In the genomic region with DNA sequence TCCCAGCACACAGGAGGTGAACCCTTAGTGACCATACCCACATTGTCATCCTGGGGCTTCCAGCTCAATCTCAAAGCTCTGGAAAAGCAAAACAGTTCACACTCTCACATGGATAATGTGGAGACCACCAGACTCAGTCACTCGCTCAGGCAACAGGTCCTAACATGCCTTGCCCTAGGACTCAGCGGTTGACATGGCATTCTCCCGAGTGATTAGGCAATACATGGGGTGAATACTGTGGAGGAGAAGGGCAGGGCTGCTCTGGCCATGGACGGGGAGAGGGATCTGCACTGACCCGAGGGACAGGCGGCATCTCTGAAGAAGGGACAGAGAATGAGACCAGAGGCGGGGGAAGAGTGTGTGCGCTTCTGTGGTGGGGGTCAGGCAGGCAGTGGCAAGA, we compare ENCODE assay signal across 1 cellular context.
TF ChIP-seq lines count a peak whose summit lies in the region.

No MANE protein-coding gene starts in this region.

TF ChIP-seq in HepG2, 621 proteins besides CTCF, POLR2A, EP300 and RAD21:
- no peak for TF ChIP-seq RARA (CRISPR knock-in tag; IDR thresholded peaks at IDR 0.05)
- TF ChIP-seq, protein P1, sequence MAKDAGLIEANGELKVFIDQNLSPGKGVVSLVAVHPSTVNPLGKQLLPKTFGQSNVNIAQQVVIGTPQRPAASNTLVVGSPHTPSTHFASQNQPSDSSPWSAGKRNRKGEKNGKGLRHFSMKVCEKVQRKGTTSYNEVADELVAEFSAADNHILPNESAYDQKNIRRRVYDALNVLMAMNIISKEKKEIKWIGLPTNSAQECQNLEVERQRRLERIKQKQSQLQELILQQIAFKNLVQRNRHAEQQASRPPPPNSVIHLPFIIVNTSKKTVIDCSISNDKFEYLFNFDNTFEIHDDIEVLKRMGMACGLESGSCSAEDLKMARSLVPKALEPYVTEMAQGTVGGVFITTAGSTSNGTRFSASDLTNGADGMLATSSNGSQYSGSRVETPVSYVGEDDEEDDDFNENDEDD (CRISPR knock-in tag; IDR thresholded peaks at IDR 0.05; ENCODE audit: borderline replicate concordance) = no peak
- TF ChIP-seq CEBPB (IDR thresholded peaks at IDR 0.05; ENCODE audit: borderline replicate concordance, low read depth, low read length) = peak; percentile 74
- TF ChIP-seq GATAD2A (CRISPR knock-in tag; IDR thresholded peaks at IDR 0.05) = 0 out of 2 replicates have a peak, but pooled peaks have one; percentile 11
- TF ChIP-seq NRL (CRISPR knock-in tag; IDR thresholded peaks at IDR 0.05; ENCODE audit: borderline replicate concordance) = 0 out of 2 replicates have a peak, but pooled peaks have one; percentile 40
- peak; percentile 90 for TF ChIP-seq RBM22 (optimal IDR thresholded peaks at IDR 0.05; ENCODE audit: low read length)
- no peak for TF ChIP-seq SIN3B (IDR thresholded peaks at IDR 0.05; ENCODE audit: low read length)
- no peak for TF ChIP-seq PAWR (CRISPR knock-in tag; IDR thresholded peaks at IDR 0.05; ENCODE audit: borderline replicate concordance)
- no peak for TF ChIP-seq ZNF343 (CRISPR knock-in tag; IDR thresholded peaks at IDR 0.05)
- TF ChIP-seq SIN3A (IDR thresholded peaks at IDR 0.05; ENCODE audit: borderline replicate concordance, low read depth, low read length) = no peak
- TF ChIP-seq, protein P2, sequence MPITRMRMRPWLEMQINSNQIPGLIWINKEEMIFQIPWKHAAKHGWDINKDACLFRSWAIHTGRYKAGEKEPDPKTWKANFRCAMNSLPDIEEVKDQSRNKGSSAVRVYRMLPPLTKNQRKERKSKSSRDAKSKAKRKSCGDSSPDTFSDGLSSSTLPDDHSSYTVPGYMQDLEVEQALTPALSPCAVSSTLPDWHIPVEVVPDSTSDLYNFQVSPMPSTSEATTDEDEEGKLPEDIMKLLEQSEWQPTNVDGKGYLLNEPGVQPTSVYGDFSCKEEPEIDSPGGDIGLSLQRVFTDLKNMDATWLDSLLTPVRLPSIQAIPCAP (CRISPR knock-in tag; IDR thresholded peaks at IDR 0.05; ENCODE audit: low read depth) = no peak
- TF ChIP-seq FOSL2 (CRISPR knock-in tag; IDR thresholded peaks at IDR 0.05) = 0 out of 2 replicates have a peak, but pooled peaks have one; percentile 12
- no peak for TF ChIP-seq DNMT3B (CRISPR knock-in tag; conservative IDR thresholded peaks at IDR 0.05)
- TF ChIP-seq, protein P3, sequence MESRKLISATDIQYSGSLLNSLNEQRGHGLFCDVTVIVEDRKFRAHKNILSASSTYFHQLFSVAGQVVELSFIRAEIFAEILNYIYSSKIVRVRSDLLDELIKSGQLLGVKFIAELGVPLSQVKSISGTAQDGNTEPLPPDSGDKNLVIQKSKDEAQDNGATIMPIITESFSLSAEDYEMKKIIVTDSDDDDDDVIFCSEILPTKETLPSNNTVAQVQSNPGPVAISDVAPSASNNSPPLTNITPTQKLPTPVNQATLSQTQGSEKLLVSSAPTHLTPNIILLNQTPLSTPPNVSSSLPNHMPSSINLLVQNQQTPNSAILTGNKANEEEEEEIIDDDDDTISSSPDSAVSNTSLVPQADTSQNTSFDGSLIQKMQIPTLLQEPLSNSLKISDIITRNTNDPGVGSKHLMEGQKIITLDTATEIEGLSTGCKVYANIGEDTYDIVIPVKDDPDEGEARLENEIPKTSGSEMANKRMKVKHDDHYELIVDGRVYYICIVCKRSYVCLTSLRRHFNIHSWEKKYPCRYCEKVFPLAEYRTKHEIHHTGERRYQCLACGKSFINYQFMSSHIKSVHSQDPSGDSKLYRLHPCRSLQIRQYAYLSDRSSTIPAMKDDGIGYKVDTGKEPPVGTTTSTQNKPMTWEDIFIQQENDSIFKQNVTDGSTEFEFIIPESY (CRISPR knock-in tag; IDR thresholded peaks at IDR 0.05) = peak; percentile 60
- TF ChIP-seq, protein P4, sequence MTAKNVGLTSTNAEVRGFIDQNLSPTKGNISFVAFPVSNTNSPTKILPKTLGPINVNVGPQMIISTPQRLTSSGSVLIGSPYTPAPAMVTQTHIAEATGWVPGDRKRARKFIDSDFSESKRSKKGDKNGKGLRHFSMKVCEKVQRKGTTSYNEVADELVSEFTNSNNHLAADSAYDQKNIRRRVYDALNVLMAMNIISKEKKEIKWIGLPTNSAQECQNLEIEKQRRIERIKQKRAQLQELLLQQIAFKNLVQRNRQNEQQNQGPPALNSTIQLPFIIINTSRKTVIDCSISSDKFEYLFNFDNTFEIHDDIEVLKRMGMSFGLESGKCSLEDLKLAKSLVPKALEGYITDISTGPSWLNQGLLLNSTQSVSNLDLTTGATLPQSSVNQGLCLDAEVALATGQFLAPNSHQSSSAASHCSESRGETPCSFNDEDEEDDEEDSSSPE (CRISPR knock-in tag; IDR thresholded peaks at IDR 0.05) = no peak
- no peak for TF ChIP-seq ZNF879 (CRISPR knock-in tag; IDR thresholded peaks at IDR 0.05)
- TF ChIP-seq ZNF557 (CRISPR knock-in tag; IDR thresholded peaks at IDR 0.05) = no peak
- TF ChIP-seq ZNF850 (CRISPR knock-in tag; conservative IDR thresholded peaks at IDR 0.05) = no peak
- no peak for TF ChIP-seq CCAR2 (optimal IDR thresholded peaks at IDR 0.05; ENCODE audit: low read depth, low read length)
- TF ChIP-seq, protein P5, sequence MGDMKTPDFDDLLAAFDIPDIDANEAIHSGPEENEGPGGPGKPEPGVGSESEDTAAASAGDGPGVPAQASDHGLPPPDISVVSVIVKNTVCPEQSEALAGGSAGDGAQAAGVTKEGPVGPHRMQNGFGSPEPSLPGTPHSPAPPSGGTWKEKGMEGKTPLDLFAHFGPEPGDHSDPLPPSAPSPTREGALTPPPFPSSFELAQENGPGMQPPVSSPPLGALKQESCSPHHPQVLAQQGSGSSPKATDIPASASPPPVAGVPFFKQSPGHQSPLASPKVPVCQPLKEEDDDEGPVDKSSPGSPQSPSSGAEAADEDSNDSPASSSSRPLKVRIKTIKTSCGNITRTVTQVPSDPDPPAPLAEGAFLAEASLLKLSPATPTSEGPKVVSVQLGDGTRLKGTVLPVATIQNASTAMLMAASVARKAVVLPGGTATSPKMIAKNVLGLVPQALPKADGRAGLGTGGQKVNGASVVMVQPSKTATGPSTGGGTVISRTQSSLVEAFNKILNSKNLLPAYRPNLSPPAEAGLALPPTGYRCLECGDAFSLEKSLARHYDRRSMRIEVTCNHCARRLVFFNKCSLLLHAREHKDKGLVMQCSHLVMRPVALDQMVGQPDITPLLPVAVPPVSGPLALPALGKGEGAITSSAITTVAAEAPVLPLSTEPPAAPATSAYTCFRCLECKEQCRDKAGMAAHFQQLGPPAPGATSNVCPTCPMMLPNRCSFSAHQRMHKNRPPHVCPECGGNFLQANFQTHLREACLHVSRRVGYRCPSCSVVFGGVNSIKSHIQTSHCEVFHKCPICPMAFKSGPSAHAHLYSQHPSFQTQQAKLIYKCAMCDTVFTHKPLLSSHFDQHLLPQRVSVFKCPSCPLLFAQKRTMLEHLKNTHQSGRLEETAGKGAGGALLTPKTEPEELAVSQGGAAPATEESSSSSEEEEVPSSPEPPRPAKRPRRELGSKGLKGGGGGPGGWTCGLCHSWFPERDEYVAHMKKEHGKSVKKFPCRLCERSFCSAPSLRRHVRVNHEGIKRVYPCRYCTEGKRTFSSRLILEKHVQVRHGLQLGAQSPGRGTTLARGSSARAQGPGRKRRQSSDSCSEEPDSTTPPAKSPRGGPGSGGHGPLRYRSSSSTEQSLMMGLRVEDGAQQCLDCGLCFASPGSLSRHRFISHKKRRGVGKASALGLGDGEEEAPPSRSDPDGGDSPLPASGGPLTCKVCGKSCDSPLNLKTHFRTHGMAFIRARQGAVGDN (CRISPR knock-in tag; IDR thresholded peaks at IDR 0.05) = 0 out of 2 replicates have a peak, but pooled peaks have one; percentile 10
- TF ChIP-seq, protein P6, sequence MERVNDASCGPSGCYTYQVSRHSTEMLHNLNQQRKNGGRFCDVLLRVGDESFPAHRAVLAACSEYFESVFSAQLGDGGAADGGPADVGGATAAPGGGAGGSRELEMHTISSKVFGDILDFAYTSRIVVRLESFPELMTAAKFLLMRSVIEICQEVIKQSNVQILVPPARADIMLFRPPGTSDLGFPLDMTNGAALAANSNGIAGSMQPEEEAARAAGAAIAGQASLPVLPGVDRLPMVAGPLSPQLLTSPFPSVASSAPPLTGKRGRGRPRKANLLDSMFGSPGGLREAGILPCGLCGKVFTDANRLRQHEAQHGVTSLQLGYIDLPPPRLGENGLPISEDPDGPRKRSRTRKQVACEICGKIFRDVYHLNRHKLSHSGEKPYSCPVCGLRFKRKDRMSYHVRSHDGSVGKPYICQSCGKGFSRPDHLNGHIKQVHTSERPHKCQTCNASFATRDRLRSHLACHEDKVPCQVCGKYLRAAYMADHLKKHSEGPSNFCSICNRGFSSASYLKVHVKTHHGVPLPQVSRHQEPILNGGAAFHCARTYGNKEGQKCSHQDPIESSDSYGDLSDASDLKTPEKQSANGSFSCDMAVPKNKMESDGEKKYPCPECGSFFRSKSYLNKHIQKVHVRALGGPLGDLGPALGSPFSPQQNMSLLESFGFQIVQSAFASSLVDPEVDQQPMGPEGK (CRISPR knock-in tag; IDR thresholded peaks at IDR 0.05) = no peak
- no peak for TF ChIP-seq ZNF44 (CRISPR knock-in tag; IDR thresholded peaks at IDR 0.05)
- TF ChIP-seq EZH2 (conservative IDR thresholded peaks at IDR 0.05; ENCODE audit: low read depth, low read length) = no peak
- TF ChIP-seq, protein P7, sequence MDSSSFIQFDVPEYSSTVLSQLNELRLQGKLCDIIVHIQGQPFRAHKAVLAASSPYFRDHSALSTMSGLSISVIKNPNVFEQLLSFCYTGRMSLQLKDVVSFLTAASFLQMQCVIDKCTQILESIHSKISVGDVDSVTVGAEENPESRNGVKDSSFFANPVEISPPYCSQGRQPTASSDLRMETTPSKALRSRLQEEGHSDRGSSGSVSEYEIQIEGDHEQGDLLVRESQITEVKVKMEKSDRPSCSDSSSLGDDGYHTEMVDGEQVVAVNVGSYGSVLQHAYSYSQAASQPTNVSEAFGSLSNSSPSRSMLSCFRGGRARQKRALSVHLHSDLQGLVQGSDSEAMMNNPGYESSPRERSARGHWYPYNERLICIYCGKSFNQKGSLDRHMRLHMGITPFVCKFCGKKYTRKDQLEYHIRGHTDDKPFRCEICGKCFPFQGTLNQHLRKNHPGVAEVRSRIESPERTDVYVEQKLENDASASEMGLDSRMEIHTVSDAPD (CRISPR knock-in tag; IDR thresholded peaks at IDR 0.05) = no peak
- no peak for TF ChIP-seq ZNF746 (CRISPR knock-in tag; IDR thresholded peaks at IDR 0.05)
- peak; percentile 69; the same call in 1 of the 2 replicates for TF ChIP-seq CEBPG (CRISPR knock-in tag; IDR thresholded peaks at IDR 0.05)
TF ChIP-seq in HepG2: peak in this region for 8.
